In the genomic region with DNA sequence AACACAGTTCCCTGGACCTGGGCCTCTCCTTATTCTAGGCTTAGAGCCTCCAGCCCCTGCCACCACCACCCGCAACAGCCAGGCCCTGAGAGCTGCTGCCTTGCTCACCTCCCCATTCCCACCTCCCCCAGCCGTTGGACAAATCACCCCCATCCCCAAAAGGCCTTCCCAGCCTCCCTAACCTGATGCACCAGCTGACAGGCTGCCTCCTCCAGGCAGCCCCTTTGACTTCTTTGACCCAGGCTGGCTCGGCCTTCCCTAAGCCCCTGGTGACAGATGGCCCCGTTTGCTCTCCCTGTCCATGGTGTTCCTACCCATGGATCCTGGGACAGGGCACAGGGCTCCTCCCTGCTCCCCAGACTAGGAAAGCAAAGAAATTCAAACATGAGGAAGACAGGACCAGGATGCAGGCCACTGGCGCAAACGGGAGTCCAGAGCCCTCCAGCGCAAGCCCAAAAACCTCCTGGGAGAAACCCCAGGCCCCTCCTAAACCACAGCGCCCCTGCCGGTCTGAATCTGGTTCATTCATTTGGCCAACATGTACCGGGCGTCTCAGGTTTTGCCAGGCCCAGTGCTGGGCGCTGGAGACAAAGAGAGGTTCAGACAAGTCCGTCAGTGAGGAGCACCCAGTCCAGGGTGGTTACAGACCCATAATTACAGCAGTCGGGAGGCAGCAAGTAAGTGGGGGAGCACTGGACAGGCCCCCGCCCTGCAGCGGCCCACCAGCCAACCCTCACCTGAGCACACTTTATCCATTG, we compare ENCODE assay signal across 1 cellular context.
TF ChIP-seq lines count a peak whose summit lies in the region.

No MANE protein-coding gene starts in this region.

TF ChIP-seq in liver, 16 proteins besides CTCF, POLR2A, EP300 and RAD21 (continued from another document):
- no peak for TF ChIP-seq TAF1 (conservative IDR thresholded peaks at IDR 0.05)
- no peak for TF ChIP-seq FOXA1 (IDR thresholded peaks at IDR 0.05)
- TF ChIP-seq, protein P1, sequence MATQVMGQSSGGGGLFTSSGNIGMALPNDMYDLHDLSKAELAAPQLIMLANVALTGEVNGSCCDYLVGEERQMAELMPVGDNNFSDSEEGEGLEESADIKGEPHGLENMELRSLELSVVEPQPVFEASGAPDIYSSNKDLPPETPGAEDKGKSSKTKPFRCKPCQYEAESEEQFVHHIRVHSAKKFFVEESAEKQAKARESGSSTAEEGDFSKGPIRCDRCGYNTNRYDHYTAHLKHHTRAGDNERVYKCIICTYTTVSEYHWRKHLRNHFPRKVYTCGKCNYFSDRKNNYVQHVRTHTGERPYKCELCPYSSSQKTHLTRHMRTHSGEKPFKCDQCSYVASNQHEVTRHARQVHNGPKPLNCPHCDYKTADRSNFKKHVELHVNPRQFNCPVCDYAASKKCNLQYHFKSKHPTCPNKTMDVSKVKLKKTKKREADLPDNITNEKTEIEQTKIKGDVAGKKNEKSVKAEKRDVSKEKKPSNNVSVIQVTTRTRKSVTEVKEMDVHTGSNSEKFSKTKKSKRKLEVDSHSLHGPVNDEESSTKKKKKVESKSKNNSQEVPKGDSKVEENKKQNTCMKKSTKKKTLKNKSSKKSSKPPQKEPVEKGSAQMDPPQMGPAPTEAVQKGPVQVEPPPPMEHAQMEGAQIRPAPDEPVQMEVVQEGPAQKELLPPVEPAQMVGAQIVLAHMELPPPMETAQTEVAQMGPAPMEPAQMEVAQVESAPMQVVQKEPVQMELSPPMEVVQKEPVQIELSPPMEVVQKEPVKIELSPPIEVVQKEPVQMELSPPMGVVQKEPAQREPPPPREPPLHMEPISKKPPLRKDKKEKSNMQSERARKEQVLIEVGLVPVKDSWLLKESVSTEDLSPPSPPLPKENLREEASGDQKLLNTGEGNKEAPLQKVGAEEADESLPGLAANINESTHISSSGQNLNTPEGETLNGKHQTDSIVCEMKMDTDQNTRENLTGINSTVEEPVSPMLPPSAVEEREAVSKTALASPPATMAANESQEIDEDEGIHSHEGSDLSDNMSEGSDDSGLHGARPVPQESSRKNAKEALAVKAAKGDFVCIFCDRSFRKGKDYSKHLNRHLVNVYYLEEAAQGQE (IDR thresholded peaks at IDR 0.05), result no peak
- TF ChIP-seq, protein P2, sequence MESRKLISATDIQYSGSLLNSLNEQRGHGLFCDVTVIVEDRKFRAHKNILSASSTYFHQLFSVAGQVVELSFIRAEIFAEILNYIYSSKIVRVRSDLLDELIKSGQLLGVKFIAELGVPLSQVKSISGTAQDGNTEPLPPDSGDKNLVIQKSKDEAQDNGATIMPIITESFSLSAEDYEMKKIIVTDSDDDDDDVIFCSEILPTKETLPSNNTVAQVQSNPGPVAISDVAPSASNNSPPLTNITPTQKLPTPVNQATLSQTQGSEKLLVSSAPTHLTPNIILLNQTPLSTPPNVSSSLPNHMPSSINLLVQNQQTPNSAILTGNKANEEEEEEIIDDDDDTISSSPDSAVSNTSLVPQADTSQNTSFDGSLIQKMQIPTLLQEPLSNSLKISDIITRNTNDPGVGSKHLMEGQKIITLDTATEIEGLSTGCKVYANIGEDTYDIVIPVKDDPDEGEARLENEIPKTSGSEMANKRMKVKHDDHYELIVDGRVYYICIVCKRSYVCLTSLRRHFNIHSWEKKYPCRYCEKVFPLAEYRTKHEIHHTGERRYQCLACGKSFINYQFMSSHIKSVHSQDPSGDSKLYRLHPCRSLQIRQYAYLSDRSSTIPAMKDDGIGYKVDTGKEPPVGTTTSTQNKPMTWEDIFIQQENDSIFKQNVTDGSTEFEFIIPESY (IDR thresholded peaks at IDR 0.05), result no peak
- TF ChIP-seq RXRA (IDR thresholded peaks at IDR 0.05), result no peak
- TF ChIP-seq HNF4A (conservative IDR thresholded peaks at IDR 0.05), result no peak
- no peak for TF ChIP-seq FOXA2 (IDR thresholded peaks at IDR 0.05)
- no peak for TF ChIP-seq HNF4G (IDR thresholded peaks at IDR 0.05)
- TF ChIP-seq NR2F2 (IDR thresholded peaks at IDR 0.05), result no peak
- TF ChIP-seq YY1 (IDR thresholded peaks at IDR 0.05), result no peak
- no peak for TF ChIP-seq GABPA (IDR thresholded peaks at IDR 0.05 in 1 of 2, conservative IDR thresholded peaks at IDR 0.05 in 1 of 2)
